8 cellular contexts compared by ENCODE assay signal in genomic region chr13:110592670-110593069, GRCh38.
"Had no signal": no experiment of that assay in that cellular context is flagged by ENCODE, and none has a peak within 500 bp of the region (broad histone marks: within the 10 kb centered on the region; RNA-seq: fewer than 3 reads in every experiment).

No MANE protein-coding gene starts in this region.

- H3K4me3 ChIP-seq: dorsolateral prefrontal cortex, skin epidermis, stomach had no signal

- H3K27me3 ChIP-seq: brain microvascular endothelial cell, dorsolateral prefrontal cortex, stomach had no signal

- H3K36me3 ChIP-seq: brain microvascular endothelial cell, stomach had no signal

- H2AFZ ChIP-seq: parathyroid adenoma had no signal

- H3K9me3 ChIP-seq: stomach had no signal

- H3K27ac ChIP-seq: brain microvascular endothelial cell, dorsolateral prefrontal cortex, parathyroid adenoma, skin epidermis, stomach had no signal

- DNase-seq: activated CD4-positive, CD25-positive, alpha-beta regulatory T cell; dorsolateral prefrontal cortex; hippocampal formation; stimulated activated CD4-positive, alpha-beta T cell treated with anti-CD3 and anti-CD28 coated beads, Interleukin-4, amount 100 ng/mL, for 4 hours; stomach had no signal

- H3K9ac ChIP-seq: parathyroid adenoma had no signal

- H3K4me1 ChIP-seq: parathyroid adenoma had no signal

- H3K79me2 ChIP-seq: parathyroid adenoma had no signal
